Comparison of ENCODE assay signal across 1 cellular context in the genomic region with DNA sequence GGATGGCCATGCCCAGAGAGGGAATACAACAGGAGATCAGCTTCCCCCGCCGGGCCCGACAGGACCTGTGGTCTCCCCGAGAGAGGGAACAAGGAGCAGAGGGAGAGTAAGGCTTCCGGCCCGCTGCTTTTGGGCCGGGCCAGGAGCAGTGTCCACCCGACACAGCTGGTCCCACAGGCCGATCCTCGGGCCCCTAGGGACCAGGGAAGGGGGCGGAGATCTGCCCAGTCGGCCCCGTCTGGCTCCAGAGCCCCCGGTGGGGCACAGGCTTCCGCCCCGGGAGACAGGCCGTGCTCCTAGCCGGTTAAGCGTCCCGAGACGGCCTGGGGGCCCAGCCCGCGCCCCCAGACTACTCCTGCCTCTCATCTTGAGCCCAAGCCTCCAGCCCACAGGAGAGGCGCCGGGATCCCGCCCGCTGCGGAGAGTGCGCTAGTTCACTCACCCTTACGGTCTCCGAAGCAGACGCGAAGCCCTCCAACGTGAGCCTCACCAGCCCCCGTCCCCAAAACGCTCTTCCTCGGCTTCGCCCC.
A peak's percentile ranks its signal among the peaks of the same experiment; 100 is the strongest.
TF ChIP-seq lines count a peak whose summit lies in the region.

A gene (minus strand): TSS at position 526 of the 530 bp plus-strand sequence. CDS start 6,635 bp downstream, outside the sequence.

TF ChIP-seq in K562, 482 proteins besides CTCF, POLR2A, EP300 and RAD21 (continued from another document and continues in another):
- TF ChIP-seq, protein P1, sequence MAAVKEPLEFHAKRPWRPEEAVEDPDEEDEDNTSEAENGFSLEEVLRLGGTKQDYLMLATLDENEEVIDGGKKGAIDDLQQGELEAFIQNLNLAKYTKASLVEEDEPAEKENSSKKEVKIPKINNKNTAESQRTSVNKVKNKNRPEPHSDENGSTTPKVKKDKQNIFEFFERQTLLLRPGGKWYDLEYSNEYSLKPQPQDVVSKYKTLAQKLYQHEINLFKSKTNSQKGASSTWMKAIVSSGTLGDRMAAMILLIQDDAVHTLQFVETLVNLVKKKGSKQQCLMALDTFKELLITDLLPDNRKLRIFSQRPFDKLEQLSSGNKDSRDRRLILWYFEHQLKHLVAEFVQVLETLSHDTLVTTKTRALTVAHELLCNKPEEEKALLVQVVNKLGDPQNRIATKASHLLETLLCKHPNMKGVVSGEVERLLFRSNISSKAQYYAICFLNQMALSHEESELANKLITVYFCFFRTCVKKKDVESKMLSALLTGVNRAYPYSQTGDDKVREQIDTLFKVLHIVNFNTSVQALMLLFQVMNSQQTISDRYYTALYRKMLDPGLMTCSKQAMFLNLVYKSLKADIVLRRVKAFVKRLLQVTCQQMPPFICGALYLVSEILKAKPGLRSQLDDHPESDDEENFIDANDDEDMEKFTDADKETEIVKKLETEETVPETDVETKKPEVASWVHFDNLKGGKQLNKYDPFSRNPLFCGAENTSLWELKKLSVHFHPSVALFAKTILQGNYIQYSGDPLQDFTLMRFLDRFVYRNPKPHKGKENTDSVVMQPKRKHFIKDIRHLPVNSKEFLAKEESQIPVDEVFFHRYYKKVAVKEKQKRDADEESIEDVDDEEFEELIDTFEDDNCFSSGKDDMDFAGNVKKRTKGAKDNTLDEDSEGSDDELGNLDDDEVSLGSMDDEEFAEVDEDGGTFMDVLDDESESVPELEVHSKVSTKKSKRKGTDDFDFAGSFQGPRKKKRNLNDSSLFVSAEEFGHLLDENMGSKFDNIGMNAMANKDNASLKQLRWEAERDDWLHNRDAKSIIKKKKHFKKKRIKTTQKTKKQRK (IDR thresholded peaks at IDR 0.05; ENCODE audit: borderline replicate concordance, low read depth, low read length): no peak
- TF ChIP-seq, protein P2, sequence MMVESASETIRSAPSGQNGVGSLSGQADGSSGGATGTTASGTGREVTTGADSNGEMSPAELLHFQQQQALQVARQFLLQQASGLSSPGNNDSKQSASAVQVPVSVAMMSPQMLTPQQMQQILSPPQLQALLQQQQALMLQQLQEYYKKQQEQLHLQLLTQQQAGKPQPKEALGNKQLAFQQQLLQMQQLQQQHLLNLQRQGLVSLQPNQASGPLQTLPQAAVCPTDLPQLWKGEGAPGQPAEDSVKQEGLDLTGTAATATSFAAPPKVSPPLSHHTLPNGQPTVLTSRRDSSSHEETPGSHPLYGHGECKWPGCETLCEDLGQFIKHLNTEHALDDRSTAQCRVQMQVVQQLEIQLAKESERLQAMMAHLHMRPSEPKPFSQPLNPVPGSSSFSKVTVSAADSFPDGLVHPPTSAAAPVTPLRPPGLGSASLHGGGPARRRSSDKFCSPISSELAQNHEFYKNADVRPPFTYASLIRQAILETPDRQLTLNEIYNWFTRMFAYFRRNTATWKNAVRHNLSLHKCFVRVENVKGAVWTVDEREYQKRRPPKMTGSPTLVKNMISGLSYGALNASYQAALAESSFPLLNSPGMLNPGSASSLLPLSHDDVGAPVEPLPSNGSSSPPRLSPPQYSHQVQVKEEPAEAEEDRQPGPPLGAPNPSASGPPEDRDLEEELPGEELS (CRISPR knock-in tag; IDR thresholded peaks at IDR 0.05; ENCODE audit: borderline replicate concordance): no peak
- TF ChIP-seq ZNF146 (CRISPR knock-in tag; IDR thresholded peaks at IDR 0.05; ENCODE audit: unreplicated experiment): no peak
- TF ChIP-seq YY1 (IDR thresholded peaks at IDR 0.05; ENCODE audit: borderline replicate concordance in 1 of 3, control insufficient read depth in 1 of 3, extremely low read depth in 1 of 3, insufficient read depth in 3 of 3, insufficient read length in 1 of 3, insufficient replicate concordance in 2 of 3, low read depth in 1 of 3, low read length in 2 of 3): no peak
- TF ChIP-seq, protein P3, sequence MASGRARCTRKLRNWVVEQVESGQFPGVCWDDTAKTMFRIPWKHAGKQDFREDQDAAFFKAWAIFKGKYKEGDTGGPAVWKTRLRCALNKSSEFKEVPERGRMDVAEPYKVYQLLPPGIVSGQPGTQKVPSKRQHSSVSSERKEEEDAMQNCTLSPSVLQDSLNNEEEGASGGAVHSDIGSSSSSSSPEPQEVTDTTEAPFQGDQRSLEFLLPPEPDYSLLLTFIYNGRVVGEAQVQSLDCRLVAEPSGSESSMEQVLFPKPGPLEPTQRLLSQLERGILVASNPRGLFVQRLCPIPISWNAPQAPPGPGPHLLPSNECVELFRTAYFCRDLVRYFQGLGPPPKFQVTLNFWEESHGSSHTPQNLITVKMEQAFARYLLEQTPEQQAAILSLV (tag; IDR thresholded peaks at IDR 0.05): no peak
- TF ChIP-seq, protein P4, sequence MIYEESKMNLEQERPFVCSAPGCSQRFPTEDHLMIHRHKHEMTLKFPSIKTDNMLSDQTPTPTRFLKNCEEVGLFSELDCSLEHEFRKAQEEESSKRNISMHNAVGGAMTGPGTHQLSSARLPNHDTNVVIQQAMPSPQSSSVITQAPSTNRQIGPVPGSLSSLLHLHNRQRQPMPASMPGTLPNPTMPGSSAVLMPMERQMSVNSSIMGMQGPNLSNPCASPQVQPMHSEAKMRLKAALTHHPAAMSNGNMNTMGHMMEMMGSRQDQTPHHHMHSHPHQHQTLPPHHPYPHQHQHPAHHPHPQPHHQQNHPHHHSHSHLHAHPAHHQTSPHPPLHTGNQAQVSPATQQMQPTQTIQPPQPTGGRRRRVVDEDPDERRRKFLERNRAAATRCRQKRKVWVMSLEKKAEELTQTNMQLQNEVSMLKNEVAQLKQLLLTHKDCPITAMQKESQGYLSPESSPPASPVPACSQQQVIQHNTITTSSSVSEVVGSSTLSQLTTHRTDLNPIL (CRISPR knock-in tag; IDR thresholded peaks at IDR 0.05): no peak
- TF ChIP-seq, protein P5, sequence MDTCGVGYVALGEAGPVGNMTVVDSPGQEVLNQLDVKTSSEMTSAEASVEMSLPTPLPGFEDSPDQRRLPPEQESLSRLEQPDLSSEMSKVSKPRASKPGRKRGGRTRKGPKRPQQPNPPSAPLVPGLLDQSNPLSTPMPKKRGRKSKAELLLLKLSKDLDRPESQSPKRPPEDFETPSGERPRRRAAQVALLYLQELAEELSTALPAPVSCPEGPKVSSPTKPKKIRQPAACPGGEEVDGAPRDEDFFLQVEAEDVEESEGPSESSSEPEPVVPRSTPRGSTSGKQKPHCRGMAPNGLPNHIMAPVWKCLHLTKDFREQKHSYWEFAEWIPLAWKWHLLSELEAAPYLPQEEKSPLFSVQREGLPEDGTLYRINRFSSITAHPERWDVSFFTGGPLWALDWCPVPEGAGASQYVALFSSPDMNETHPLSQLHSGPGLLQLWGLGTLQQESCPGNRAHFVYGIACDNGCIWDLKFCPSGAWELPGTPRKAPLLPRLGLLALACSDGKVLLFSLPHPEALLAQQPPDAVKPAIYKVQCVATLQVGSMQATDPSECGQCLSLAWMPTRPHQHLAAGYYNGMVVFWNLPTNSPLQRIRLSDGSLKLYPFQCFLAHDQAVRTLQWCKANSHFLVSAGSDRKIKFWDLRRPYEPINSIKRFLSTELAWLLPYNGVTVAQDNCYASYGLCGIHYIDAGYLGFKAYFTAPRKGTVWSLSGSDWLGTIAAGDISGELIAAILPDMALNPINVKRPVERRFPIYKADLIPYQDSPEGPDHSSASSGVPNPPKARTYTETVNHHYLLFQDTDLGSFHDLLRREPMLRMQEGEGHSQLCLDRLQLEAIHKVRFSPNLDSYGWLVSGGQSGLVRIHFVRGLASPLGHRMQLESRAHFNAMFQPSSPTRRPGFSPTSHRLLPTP (IDR thresholded peaks at IDR 0.05; ENCODE audit: borderline replicate concordance, extremely low read depth, insufficient read length): no peak
- TF ChIP-seq MAZ (CRISPR knock-in tag; conservative IDR thresholded peaks at IDR 0.05 in 1 of 2, IDR thresholded peaks at IDR 0.05 in 1 of 2): no peak; a peak in 2 of 4 replicates
- TF ChIP-seq ZNF644 (tag; IDR thresholded peaks at IDR 0.05; ENCODE audit: low read depth): 0 out of 2 replicates have a peak, but pooled peaks have one; percentile 1
- peak; percentile 67 for TF ChIP-seq HMGN3 (IDR thresholded peaks at IDR 0.05; ENCODE audit: borderline replicate concordance, extremely low read depth, insufficient read length, low read depth, low read length)
- no peak for TF ChIP-seq ZFPM2 (CRISPR knock-in tag; IDR thresholded peaks at IDR 0.05)
- no peak for TF ChIP-seq MTA3 (IDR thresholded peaks at IDR 0.05; ENCODE audit: borderline replicate concordance)
- TF ChIP-seq, protein P6, sequence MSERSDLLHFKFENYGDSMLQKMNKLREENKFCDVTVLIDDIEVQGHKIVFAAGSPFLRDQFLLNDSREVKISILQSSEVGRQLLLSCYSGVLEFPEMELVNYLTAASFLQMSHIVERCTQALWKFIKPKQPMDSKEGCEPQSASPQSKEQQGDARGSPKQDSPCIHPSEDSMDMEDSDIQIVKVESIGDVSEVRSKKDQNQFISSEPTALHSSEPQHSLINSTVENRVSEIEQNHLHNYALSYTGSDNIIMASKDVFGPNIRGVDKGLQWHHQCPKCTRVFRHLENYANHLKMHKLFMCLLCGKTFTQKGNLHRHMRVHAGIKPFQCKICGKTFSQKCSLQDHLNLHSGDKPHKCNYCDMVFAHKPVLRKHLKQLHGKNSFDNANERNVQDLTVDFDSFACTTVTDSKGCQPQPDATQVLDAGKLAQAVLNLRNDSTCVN (CRISPR knock-in tag; IDR thresholded peaks at IDR 0.05): no peak
- TF ChIP-seq, protein P7, sequence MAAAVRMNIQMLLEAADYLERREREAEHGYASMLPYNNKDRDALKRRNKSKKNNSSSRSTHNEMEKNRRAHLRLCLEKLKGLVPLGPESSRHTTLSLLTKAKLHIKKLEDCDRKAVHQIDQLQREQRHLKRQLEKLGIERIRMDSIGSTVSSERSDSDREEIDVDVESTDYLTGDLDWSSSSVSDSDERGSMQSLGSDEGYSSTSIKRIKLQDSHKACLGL (CRISPR knock-in tag; IDR thresholded peaks at IDR 0.05; ENCODE audit: borderline replicate concordance, poor library complexity, severe bottlenecking): no peak
- no peak for TF ChIP-seq ESRRA (IDR thresholded peaks at IDR 0.05; ENCODE audit: borderline replicate concordance, low read depth)
- TF ChIP-seq SRSF3 (IDR thresholded peaks at IDR 0.05; ENCODE audit: insufficient read depth, low read length): no peak
- TF ChIP-seq CHD2 (IDR thresholded peaks at IDR 0.05; ENCODE audit: low read depth, low read length): no peak
- no peak for TF ChIP-seq ZKSCAN3 (CRISPR knock-in tag; IDR thresholded peaks at IDR 0.05)
- TF ChIP-seq, protein P8, sequence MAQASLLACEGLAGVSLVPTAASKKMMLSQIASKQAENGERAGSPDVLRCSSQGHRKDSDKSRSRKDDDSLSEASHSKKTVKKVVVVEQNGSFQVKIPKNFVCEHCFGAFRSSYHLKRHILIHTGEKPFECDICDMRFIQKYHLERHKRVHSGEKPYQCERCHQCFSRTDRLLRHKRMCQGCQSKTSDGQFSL (CRISPR knock-in tag; IDR thresholded peaks at IDR 0.05): peak; percentile 66
- TF ChIP-seq, protein P8 (tag; IDR thresholded peaks at IDR 0.05): peak in 1 of 2 experiments; percentile 93; a peak in 2 of 4 replicates
- no peak; the same call in 1 of the 2 replicates for TF ChIP-seq HDGF (IDR thresholded peaks at IDR 0.05)
- no peak for TF ChIP-seq SREBF2 (CRISPR knock-in tag; IDR thresholded peaks at IDR 0.05)
- no peak for TF ChIP-seq ZNF232 (CRISPR knock-in tag; IDR thresholded peaks at IDR 0.05)
- no peak for TF ChIP-seq MCM2 (IDR thresholded peaks at IDR 0.05; ENCODE audit: low read depth)
- TF ChIP-seq, protein P9, sequence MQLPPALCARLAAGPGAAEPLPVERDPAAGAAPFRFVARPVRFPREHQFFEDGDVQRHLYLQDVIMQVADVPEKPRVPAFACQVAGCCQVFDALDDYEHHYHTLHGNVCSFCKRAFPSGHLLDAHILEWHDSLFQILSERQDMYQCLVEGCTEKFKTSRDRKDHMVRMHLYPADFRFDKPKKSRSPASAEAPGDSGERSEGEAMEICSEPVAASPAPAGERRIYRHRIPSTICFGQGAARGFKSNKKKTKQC (CRISPR knock-in tag; IDR thresholded peaks at IDR 0.05): 0 out of 2 replicates have a peak, but pooled peaks have one; percentile 62
- TF ChIP-seq POLR2AphosphoS5 (IDR thresholded peaks at IDR 0.05; ENCODE audit: control insufficient read depth, insufficient read depth, low read depth, low read length): no peak
- peak; percentile 75; the same call in 1 of the 2 replicates for TF ChIP-seq PHF8 (IDR thresholded peaks at IDR 0.05; ENCODE audit: borderline replicate concordance, low read length)
- TF ChIP-seq HCFC1 (IDR thresholded peaks at IDR 0.05; ENCODE audit: low read depth, low read length): no peak
- no peak for TF ChIP-seq TAF9B (IDR thresholded peaks at IDR 0.05; ENCODE audit: partially characterized antibody)
- no peak for TF ChIP-seq ASH1L (IDR thresholded peaks at IDR 0.05; ENCODE audit: borderline replicate concordance, low read depth, partially characterized antibody)
- TF ChIP-seq CBFA2T3 (IDR thresholded peaks at IDR 0.05): no peak
- TF ChIP-seq, protein P10, sequence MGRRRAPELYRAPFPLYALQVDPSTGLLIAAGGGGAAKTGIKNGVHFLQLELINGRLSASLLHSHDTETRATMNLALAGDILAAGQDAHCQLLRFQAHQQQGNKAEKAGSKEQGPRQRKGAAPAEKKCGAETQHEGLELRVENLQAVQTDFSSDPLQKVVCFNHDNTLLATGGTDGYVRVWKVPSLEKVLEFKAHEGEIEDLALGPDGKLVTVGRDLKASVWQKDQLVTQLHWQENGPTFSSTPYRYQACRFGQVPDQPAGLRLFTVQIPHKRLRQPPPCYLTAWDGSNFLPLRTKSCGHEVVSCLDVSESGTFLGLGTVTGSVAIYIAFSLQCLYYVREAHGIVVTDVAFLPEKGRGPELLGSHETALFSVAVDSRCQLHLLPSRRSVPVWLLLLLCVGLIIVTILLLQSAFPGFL (CRISPR knock-in tag; IDR thresholded peaks at IDR 0.05): no peak
- no peak for TF ChIP-seq MBD2 (IDR thresholded peaks at IDR 0.05; ENCODE audit: borderline replicate concordance, low read depth)
- TF ChIP-seq, protein P11, sequence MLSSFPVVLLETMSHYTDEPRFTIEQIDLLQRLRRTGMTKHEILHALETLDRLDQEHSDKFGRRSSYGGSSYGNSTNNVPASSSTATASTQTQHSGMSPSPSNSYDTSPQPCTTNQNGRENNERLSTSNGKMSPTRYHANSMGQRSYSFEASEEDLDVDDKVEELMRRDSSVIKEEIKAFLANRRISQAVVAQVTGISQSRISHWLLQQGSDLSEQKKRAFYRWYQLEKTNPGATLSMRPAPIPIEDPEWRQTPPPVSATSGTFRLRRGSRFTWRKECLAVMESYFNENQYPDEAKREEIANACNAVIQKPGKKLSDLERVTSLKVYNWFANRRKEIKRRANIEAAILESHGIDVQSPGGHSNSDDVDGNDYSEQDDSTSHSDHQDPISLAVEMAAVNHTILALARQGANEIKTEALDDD (IDR thresholded peaks at IDR 0.05): no peak
- TF ChIP-seq JUNB (CRISPR knock-in tag; conservative IDR thresholded peaks at IDR 0.05): no peak
- TF ChIP-seq MCM7 (IDR thresholded peaks at IDR 0.05): no peak
- TF ChIP-seq, protein P12, sequence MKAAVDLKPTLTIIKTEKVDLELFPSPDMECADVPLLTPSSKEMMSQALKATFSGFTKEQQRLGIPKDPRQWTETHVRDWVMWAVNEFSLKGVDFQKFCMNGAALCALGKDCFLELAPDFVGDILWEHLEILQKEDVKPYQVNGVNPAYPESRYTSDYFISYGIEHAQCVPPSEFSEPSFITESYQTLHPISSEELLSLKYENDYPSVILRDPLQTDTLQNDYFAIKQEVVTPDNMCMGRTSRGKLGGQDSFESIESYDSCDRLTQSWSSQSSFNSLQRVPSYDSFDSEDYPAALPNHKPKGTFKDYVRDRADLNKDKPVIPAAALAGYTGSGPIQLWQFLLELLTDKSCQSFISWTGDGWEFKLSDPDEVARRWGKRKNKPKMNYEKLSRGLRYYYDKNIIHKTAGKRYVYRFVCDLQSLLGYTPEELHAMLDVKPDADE (conservative IDR thresholded peaks at IDR 0.05; ENCODE audit: control insufficient read depth, low read depth, low read length): 0 out of 2 replicates have a peak, but pooled peaks have one; percentile 16
- no peak for TF ChIP-seq TCF7 (IDR thresholded peaks at IDR 0.05; ENCODE audit: borderline replicate concordance)
